In genomic region chr1:15796086-15796462, GRCh38 we compare ENCODE assay signal across 17 cellular contexts. TPM values are rescaled to one million over a fixed set of nuclear protein-coding genes. Genes with fewer than 3 reads are reported as not detected.
A peak's percentile ranks its signal among the peaks of the same experiment; 100 is the strongest.
DNase-seq lines count a peak whose midpoint lies in the region; ATAC-seq and TF ChIP-seq lines count a peak whose summit lies in the region.
"Had no signal": no experiment of that assay in that cellular context is flagged by ENCODE, and none has a peak within 500 bp of the region (broad histone marks: within the 10 kb centered on the region; RNA-seq: fewer than 3 reads in every experiment).

No MANE protein-coding gene starts in this region.

- peak overlapping the region; percentile 54 for H3K27ac ChIP-seq in CD8-positive, alpha-beta memory T cell (ENCODE audit: low read depth, low read length)
- H3K27ac ChIP-seq in fibroblast of lung (ENCODE audit: insufficient read depth, low read length) = peak overlapping the region; percentile 38
- H3K27ac ChIP-seq: testis had no signal

- CTCF ChIA-PET in CD8-positive, alpha-beta memory T cell (lab: Charles Lee) = interaction anchor here (0.6 to 1.6 kb wide), 5 partner anchors 9 to 565 kb away, joined by 3 to 4 read pairs (median 3); no protein-coding TSS in a partner anchor

- no peaks in the 10 kb centered on the region for H3K4me1 ChIP-seq in CD8-positive, alpha-beta memory T cell (ENCODE audit: insufficient read depth, low read length)
- peaks cover 55% of the 10 kb centered on the region for H3K4me1 ChIP-seq in adipocyte (ENCODE audit: control insufficient read depth, insufficient read depth, low read length)
- H3K4me1 ChIP-seq in fibroblast of lung (ENCODE audit: control insufficient read depth, extremely low read depth, insufficient read depth, low read length) = peaks cover 42% of the 10 kb centered on the region
- peaks cover 68% of the 10 kb centered on the region for H3K4me1 ChIP-seq in skeletal muscle satellite cell (ENCODE audit: control insufficient read depth, insufficient read depth, low read length)

- H3K79me2 ChIP-seq in fibroblast of lung (ENCODE audit: control insufficient read depth, insufficient read depth, low read length) = no peaks in the 10 kb centered on the region

- peaks cover 3 to 12% of the 10 kb centered on the region in 2 donors for H3K27me3 Mint-ChIP-seq in CD8-positive, alpha-beta memory T cell

- no peaks in the 10 kb centered on the region for H3K27me3 ChIP-seq in CD8-positive, alpha-beta memory T cell (ENCODE audit: insufficient read depth, low read length, poor library complexity, severe bottlenecking)
- H3K27me3 ChIP-seq in adipocyte (replicated peaks; ENCODE audit: control insufficient read depth, insufficient read depth, low read length) (no peaks in the 10 kb centered on the region), fibroblast of lung (ENCODE audit: control insufficient read depth, insufficient read depth, low read length) (no peaks in the 10 kb centered on the region), skeletal muscle satellite cell (ENCODE audit: control insufficient read depth, insufficient read depth, low read length) (no peaks in the 10 kb centered on the region)
- H3K27me3 ChIP-seq: testis had no signal

- TF ChIP-seq CTCF in fibroblast of lung (conservative IDR thresholded peaks at IDR 0.05 in 1 of 2, IDR thresholded peaks at IDR 0.05 in 1 of 2; ENCODE audit: low read depth in 1 of 2, low read length in 2 of 2) (no peak), foreskin fibroblast (IDR thresholded peaks at IDR 0.05; ENCODE audit: low read depth, low read length) (no peak)

- H4K20me1 ChIP-seq in fibroblast of lung (ENCODE audit: control insufficient read depth, extremely low read depth, insufficient read depth, low read length) = no peaks in the 10 kb centered on the region

- peak overlapping the region; percentile 60 for H3K9ac ChIP-seq in adipocyte (ENCODE audit: low read length)
- H3K9ac ChIP-seq in fibroblast of lung (ENCODE audit: insufficient read depth, low read length) = no peak overlapping the region
- H3K9ac ChIP-seq in skeletal muscle satellite cell (ENCODE audit: low read depth, low read length) = peak overlapping the region; percentile 20

- no peak overlapping the region for H3K27ac Mint-ChIP-seq in CD8-positive, alpha-beta memory T cell
- H3K27ac Mint-ChIP-seq: activated naive CD4-positive, alpha-beta T cell treated with anti-CD3 and anti-CD28 coated beads, Interleukin-2, amount 10 ng/mL, durations not matched to agents 7 days and 5 days had no signal

- H3K9me3 ChIP-seq in CD8-positive, alpha-beta memory T cell (ENCODE audit: low read length) = no peaks in the 10 kb centered on the region
- H3K9me3 ChIP-seq in adipocyte (ENCODE audit: control insufficient read depth, low read length) = no peaks in the 10 kb centered on the region
- no peaks in the 10 kb centered on the region for H3K9me3 ChIP-seq in fibroblast of lung (ENCODE audit: control insufficient read depth, insufficient read depth, low read depth, low read length)
- H3K9me3 ChIP-seq in skeletal muscle satellite cell (replicated peaks; ENCODE audit: low read length) = no peaks in the 10 kb centered on the region
- H3K9me3 ChIP-seq: testis had no signal

- no peak overlapping the region for H3K4me3 ChIP-seq in CD8-positive, alpha-beta memory T cell (ENCODE audit: low read length)
- peak overlapping the region; percentile 48 for H3K4me3 ChIP-seq in adipocyte (ENCODE audit: low read length)
- H3K4me3 ChIP-seq in fibroblast of lung (replicated peaks in 1 of 4; ENCODE audit: control extremely low read depth in 1 of 4, insufficient read depth in 1 of 4, low read depth in 3 of 4, low read length in 4 of 4) = no peak overlapping the region
- no peak overlapping the region for H3K4me3 ChIP-seq in skeletal muscle satellite cell (ENCODE audit: low read length)
- no peak overlapping the region for H3K4me3 ChIP-seq in foreskin fibroblast (ENCODE audit: low read depth in 1 of 2, low read length in 2 of 2)
- H3K4me3 ChIP-seq: testis had no signal

- no peaks in the 10 kb centered on the region for H3K36me3 ChIP-seq in CD8-positive, alpha-beta memory T cell (ENCODE audit: insufficient read depth, low read length)
- H3K36me3 ChIP-seq in adipocyte (ENCODE audit: control insufficient read depth, insufficient read depth, low read length, severe bottlenecking) (no peaks in the 10 kb centered on the region), fibroblast of lung (ENCODE audit: control insufficient read depth, insufficient read depth, low read length) (no peaks in the 10 kb centered on the region), skeletal muscle satellite cell (ENCODE audit: insufficient read depth, low read length) (no peaks in the 10 kb centered on the region)

- POLR2A ChIA-PET in CD8-positive, alpha-beta memory T cell (lab: Charles Lee) = no interaction called here

- H3K9me3 Mint-ChIP-seq in CD8-positive, alpha-beta memory T cell = no peaks in the 10 kb centered on the region
- H3K9me3 Mint-ChIP-seq: activated naive CD4-positive, alpha-beta T cell treated with anti-CD3 and anti-CD28 coated beads, Interleukin-2, amount 10 ng/mL, durations not matched to agents 7 days and 5 days had no signal

- no peak for ATAC-seq in GM21423 (IDR thresholded peaks at IDR 0.05; ENCODE audit: unreplicated experiment)

- no peaks in the 10 kb centered on the region for H3K36me3 Mint-ChIP-seq in CD8-positive, alpha-beta memory T cell
- H3K36me3 Mint-ChIP-seq: activated naive CD4-positive, alpha-beta T cell treated with anti-CD3 and anti-CD28 coated beads, Interleukin-2, amount 10 ng/mL, durations not matched to agents 7 days and 5 days had no signal

- H3K4me2 ChIP-seq in fibroblast of lung (ENCODE audit: extremely low read depth, insufficient read depth, low read length) (no peak overlapping the region), skeletal muscle satellite cell (ENCODE audit: low read length) (no peak overlapping the region)

- peaks cover 2 to 4% (median 4%) of the 10 kb centered on the region in 3 donors for H3K4me1 Mint-ChIP-seq in CD8-positive, alpha-beta memory T cell

- H2AFZ ChIP-seq in fibroblast of lung (ENCODE audit: low read length) = no peak overlapping the region

- DNase-seq in CD8-positive, alpha-beta memory T cell = no peak
- DNase-seq in adipocyte (ENCODE audit: low read depth) (no peak), fibroblast of lung (ENCODE audit: low read depth in 2 of 2) (no peak), GDM1 (lab: John Stamatoyannopoulos, UW) (no peak), foreskin fibroblast (no peak), NCI-H146 treated with DMSO at 0.1 percent for 48 hours (lab: John Stamatoyannopoulos, UW; ENCODE audit: unreplicated experiment) (no peak)
- DNase-seq: activated CD4-positive, alpha-beta T cell treated with anti-CD3 and anti-CD28 coated beads for 1 hour; activated naive CD4-positive, alpha-beta T cell treated with anti-CD3 and anti-CD28 coated beads, Interleukin-2, amount 10 ng/mL, durations not matched to agents 7 days and 5 days; glutamatergic neuron; MV-4-11; NCI-H2107; NCI-H69; testis had no signal

- no peak overlapping the region for H3K4me3 Mint-ChIP-seq in CD8-positive, alpha-beta memory T cell
- H3K4me3 Mint-ChIP-seq: activated naive CD4-positive, alpha-beta T cell treated with anti-CD3 and anti-CD28 coated beads, Interleukin-2, amount 10 ng/mL, durations not matched to agents 7 days and 5 days had no signal

RNA-seq across cellular contexts. Expression of gene UQCRHL, which starts 11.4 kb away (rescaled TPM):
- 1 to 10 TPM; 1.7 to 2.0 TPM for total RNA-seq in CD8-positive, alpha-beta memory T cell
- polyA plus RNA-seq in CD8-positive, alpha-beta memory T cell = 0.95 TPM
- 4.4 and 7.8 TPM in 2 replicates for total RNA-seq in fibroblast of lung
- 1.3 and 2.7 TPM in 2 replicates for polyA plus RNA-seq in fibroblast of lung
- 3.2 and 3.8 TPM in 2 replicates for polyA plus RNA-seq in fibroblast of lung (2012)
- polyA minus RNA-seq in fibroblast of lung (ENCODE audit: low replicate concordance) = 0.63 TPM in 1 of 2 replicates, not detected in the other
- 1.0 and 1.1 TPM in 2 replicates for total RNA-seq in skeletal muscle satellite cell (2012; rRNA removed)

RNA-seq across cellular contexts. Expression of gene FBLIM1, which starts 37.5 kb away (rescaled TPM):
- not detected for total RNA-seq in CD8-positive, alpha-beta memory T cell
- polyA plus RNA-seq in CD8-positive, alpha-beta memory T cell = not detected
- 17.3 and 27.7 TPM in 2 replicates for total RNA-seq in fibroblast of lung
- polyA plus RNA-seq in fibroblast of lung = 35.8 and 86.2 TPM in 2 replicates
- 39.3 and 91.3 TPM in 2 replicates for polyA plus RNA-seq in fibroblast of lung (2012)
- polyA minus RNA-seq in fibroblast of lung (ENCODE audit: low replicate concordance) = 45.2 and 138 TPM in 2 replicates
- 13.1 and 13.9 TPM in 2 replicates for total RNA-seq in skeletal muscle satellite cell (2012; rRNA removed)
- total RNA-seq: mononuclear cell; T-helper 1 cell treated with Interleukin-12 subunit alpha and Interleukin-12 subunit beta and Interleukin-4 antibody, amounts not matched to agents 30 ng/mL and 1 ng/mL, for 36 hours had no signal

RNA-seq across cellular contexts. Expression of gene SPEN, which starts 51.4 kb away (rescaled TPM):
- 10 to 100 TPM; 63.1 to 66.3 TPM for total RNA-seq in CD8-positive, alpha-beta memory T cell
- polyA plus RNA-seq in CD8-positive, alpha-beta memory T cell = 35.6 TPM
- 11.0 and 11.9 TPM in 2 replicates for total RNA-seq in fibroblast of lung
- 3.8 and 5.1 TPM in 2 replicates for polyA plus RNA-seq in fibroblast of lung
- polyA plus RNA-seq in fibroblast of lung (2012) = 13.7 and 17.6 TPM in 2 replicates
- polyA minus RNA-seq in fibroblast of lung (ENCODE audit: low replicate concordance) = 31.8 and 47.9 TPM in 2 replicates
- 14.6 and 21.0 TPM in 2 replicates for total RNA-seq in skeletal muscle satellite cell (2012; rRNA removed)

RNA-seq across cellular contexts. Expression of gene TMEM82, which starts 53.8 kb away (rescaled TPM):
- not detected for total RNA-seq in CD8-positive, alpha-beta memory T cell
- not detected for polyA plus RNA-seq in CD8-positive, alpha-beta memory T cell
- total RNA-seq in fibroblast of lung = not detected in 2 replicates
- not detected in 2 replicates for polyA plus RNA-seq in fibroblast of lung
- polyA plus RNA-seq in fibroblast of lung (2012) = not detected in 2 replicates
- not detected in 2 replicates for polyA minus RNA-seq in fibroblast of lung (ENCODE audit: low replicate concordance)
- total RNA-seq in skeletal muscle satellite cell (2012; rRNA removed) = not detected in 2 replicates
- total RNA-seq: mononuclear cell; T-helper 1 cell treated with Interleukin-12 subunit alpha and Interleukin-12 subunit beta and Interleukin-4 antibody, amounts not matched to agents 30 ng/mL and 1 ng/mL, for 36 hours; testis had no signal

Comparison
In these comparisons a context has a peak if more than half of its experiments do, and no peak if none do; other contexts are left out.
1. RNA of gene FBLIM1, which starts 37.5 kb away (total RNA-seq): 17.3 to 27.7 TPM in fibroblast of lung; not detected in CD8-positive, alpha-beta memory T cell; every median in the first group is over 10 times any median in the second.